Comparison of ENCODE assay signal across 17 cellular contexts in genomic region chr11:87235366-87235765, GRCh38.
DNase-seq lines count a peak whose midpoint lies in the region; ATAC-seq and TF ChIP-seq lines count a peak whose summit lies in the region.
"Had no signal": no experiment of that assay in that cellular context is flagged by ENCODE, and none has a peak within 500 bp of the region (broad histone marks: within the 10 kb centered on the region; RNA-seq: fewer than 3 reads in every experiment).

No MANE protein-coding gene starts in this region.

- DNase-seq in amniotic epithelial cell (ENCODE audit: low read depth) (peak; percentile 57), fibroblast of gingiva (ENCODE audit: low read depth) (peak; percentile 42), nephron progenitor cell (no peak), endodermal cell (no peak), NCI-H1694 (lab: John Stamatoyannopoulos, UW) (no peak)
- DNase-seq: Caco-2; CD4-positive, CD25-positive, alpha-beta regulatory T cell; CD8-positive, alpha-beta T cell; DMS153; DND-41; H9 had no signal

- H3K4me1 Mint-ChIP-seq in nephron progenitor cell = no peaks in the 10 kb centered on the region
- H3K4me1 Mint-ChIP-seq in endodermal cell = no peaks in the 10 kb centered on the region
- H3K4me1 Mint-ChIP-seq: B cell, GM23338, H9 had no signal

- H3K36me3 Mint-ChIP-seq in nephron progenitor cell (ENCODE audit: low read depth) (peaks cover 21% of the 10 kb centered on the region), endodermal cell (ENCODE audit: low read depth) (peaks cover 32% of the 10 kb centered on the region)

- no peak for ATAC-seq in HG03565 (IDR thresholded peaks at IDR 0.05; ENCODE audit: unreplicated experiment)
- ATAC-seq: CD8-positive, alpha-beta T cell; GM23338; HCT116 had no signal

- no peak overlapping the region for H3K27ac ChIP-seq in endodermal cell (ENCODE audit: low read depth, low read length)
- H3K27ac ChIP-seq: BLaER1, C4-2B had no signal

- H3K9ac ChIP-seq in endodermal cell (ENCODE audit: extremely low read depth, low read length, poor library complexity, severe bottlenecking) = no peak overlapping the region
- H3K9ac ChIP-seq: BLaER1 had no signal

- H3K27me3 Mint-ChIP-seq in nephron progenitor cell (ENCODE audit: low read depth, poor library complexity) (no peaks in the 10 kb centered on the region), endodermal cell (ENCODE audit: insufficient read depth) (no peaks in the 10 kb centered on the region)
- H3K27me3 Mint-ChIP-seq: B cell; CD4-positive, CD25-positive, alpha-beta regulatory T cell had no signal

- H3K27ac Mint-ChIP-seq in nephron progenitor cell (peak overlapping the region; percentile 37), endodermal cell (no peak overlapping the region)
- H3K27ac Mint-ChIP-seq: B cell; CD4-positive, CD25-positive, alpha-beta regulatory T cell; CD8-positive, alpha-beta T cell; GM23338; H9 had no signal

- H3K36me3 ChIP-seq in endodermal cell (ENCODE audit: control insufficient read depth, insufficient read depth, low read length) = peaks cover 40% of the 10 kb centered on the region
- H3K36me3 ChIP-seq: BLaER1 had no signal

- H3K9me3 ChIP-seq in endodermal cell (ENCODE audit: control insufficient read depth, low read length) = peaks cover 19% of the 10 kb centered on the region

- no peak for TF ChIP-seq CTCF in nephron progenitor cell (IDR thresholded peaks at IDR 0.05)
- no peak for TF ChIP-seq CTCF in endodermal cell (conservative IDR thresholded peaks at IDR 0.05)

- no CpG with 5 or more reads among the region's 1 CpG for WGBS in endodermal cell (ENCODE audit: insufficient coverage in 1 of 2, insufficient read length in 1 of 2), 2 experiments

- no peaks in the 10 kb centered on the region for H3K4me1 ChIP-seq in endodermal cell (ENCODE audit: control insufficient read depth, insufficient read depth, low read length)
- H3K4me1 ChIP-seq: BLaER1 had no signal

- H3K4me3 Mint-ChIP-seq in nephron progenitor cell (no peak overlapping the region), endodermal cell (no peak overlapping the region)
- H3K4me3 Mint-ChIP-seq: B cell; CD4-positive, CD25-positive, alpha-beta regulatory T cell; CD8-positive, alpha-beta T cell; GM23338; H9 had no signal

- no peaks in the 10 kb centered on the region for H3K27me3 ChIP-seq in endodermal cell (ENCODE audit: control insufficient read depth, insufficient read depth, low read length, poor library complexity, severe bottlenecking)
- H3K27me3 ChIP-seq: BLaER1 had no signal

- H3K4me3 ChIP-seq in endodermal cell (ENCODE audit: low read length) = no peak overlapping the region
- H3K4me3 ChIP-seq: BLaER1, GM23338 had no signal

- peaks cover 19% of the 10 kb centered on the region for H3K9me3 Mint-ChIP-seq in nephron progenitor cell
- peaks cover 16% of the 10 kb centered on the region for H3K9me3 Mint-ChIP-seq in endodermal cell

Comparison
In these comparisons a context has a peak if more than half of its experiments do, and no peak if none do; other contexts are left out.
1. DNase-seq: peak in amniotic epithelial cell (single experiment) and fibroblast of gingiva (single experiment); none in nephron progenitor cell (single experiment), endodermal cell (single experiment) and NCI-H1694 (single experiment).